In genomic region chr20:37342231-37343177, GRCh38 we compare ENCODE assay signal across 1 cellular context.
A peak's percentile ranks its signal among the peaks of the same experiment; 100 is the strongest.
TF ChIP-seq lines count a peak whose summit lies in the region.

No MANE protein-coding gene starts in this region.

TF ChIP-seq in HepG2, 621 proteins besides CTCF, POLR2A, EP300 and RAD21 (continued from another document and continues in another):
- no peak for TF ChIP-seq FOXO4 (CRISPR knock-in tag; conservative IDR thresholded peaks at IDR 0.05)
- peak; percentile 29 for TF ChIP-seq AGO1 (IDR thresholded peaks at IDR 0.05; ENCODE audit: low read depth, low read length, poor library complexity, severe bottlenecking)
- no peak for TF ChIP-seq EED (CRISPR knock-in tag; IDR thresholded peaks at IDR 0.05)
- TF ChIP-seq NFIC (IDR thresholded peaks at IDR 0.05; ENCODE audit: low read length): no peak
- peak; percentile 23; the same call in 1 of the 2 replicates for TF ChIP-seq ZNF567 (CRISPR knock-in tag; IDR thresholded peaks at IDR 0.05; ENCODE audit: borderline replicate concordance)
- TF ChIP-seq ZNF674 (CRISPR knock-in tag; IDR thresholded peaks at IDR 0.05; ENCODE audit: low read depth): no peak
- TF ChIP-seq MIER2 (CRISPR knock-in tag; IDR thresholded peaks at IDR 0.05): no peak
- TF ChIP-seq ZNF451 (CRISPR knock-in tag; IDR thresholded peaks at IDR 0.05): no peak
- no peak for TF ChIP-seq MEF2D (CRISPR knock-in tag; IDR thresholded peaks at IDR 0.05)
- no peak for TF ChIP-seq HNRNPK (IDR thresholded peaks at IDR 0.05; ENCODE audit: low read depth, low read length, poor library complexity, severe bottlenecking)
- TF ChIP-seq FOXP4 (CRISPR knock-in tag; IDR thresholded peaks at IDR 0.05): no peak; the same call in 1 of the 2 replicates
- 0 out of 2 replicates have a peak, but pooled peaks have one; percentile 26 for TF ChIP-seq ADNP (CRISPR knock-in tag; IDR thresholded peaks at IDR 0.05)
- TF ChIP-seq ZNF317 (CRISPR knock-in tag; IDR thresholded peaks at IDR 0.05): no peak
- TF ChIP-seq ZNF558 (CRISPR knock-in tag; IDR thresholded peaks at IDR 0.05; ENCODE audit: borderline replicate concordance): no peak
- TF ChIP-seq ZBTB42 (CRISPR knock-in tag; IDR thresholded peaks at IDR 0.05): no peak
- no peak for TF ChIP-seq SIX4 (CRISPR knock-in tag; IDR thresholded peaks at IDR 0.05)
- peak; percentile 55 for TF ChIP-seq ZNF687 (CRISPR knock-in tag; IDR thresholded peaks at IDR 0.05)
- 0 out of 2 replicates have a peak, but pooled peaks have one; percentile 31 for TF ChIP-seq ZNF12 (CRISPR knock-in tag; IDR thresholded peaks at IDR 0.05)
- TF ChIP-seq ZNF574 (CRISPR knock-in tag; IDR thresholded peaks at IDR 0.05): 0 out of 2 replicates have a peak, but pooled peaks have one; percentile 22
- TF ChIP-seq CEBPB (IDR thresholded peaks at IDR 0.05; ENCODE audit: borderline replicate concordance, low read depth, low read length): no peak
- no peak for TF ChIP-seq MXD3 (CRISPR knock-in tag; IDR thresholded peaks at IDR 0.05)
- TF ChIP-seq CREBL2 (CRISPR knock-in tag; IDR thresholded peaks at IDR 0.05; ENCODE audit: borderline replicate concordance): no peak
- TF ChIP-seq ZFP82 (CRISPR knock-in tag; IDR thresholded peaks at IDR 0.05; ENCODE audit: borderline replicate concordance): no peak
- TF ChIP-seq MAFK (conservative IDR thresholded peaks at IDR 0.05 in 1 of 2, IDR thresholded peaks at IDR 0.05 in 1 of 2; ENCODE audit: low read length in 2 of 2): no peak
- no peak for TF ChIP-seq ETS1 (CRISPR knock-in tag; IDR thresholded peaks at IDR 0.05)
- no peak for TF ChIP-seq ATF3 (CRISPR knock-in tag; IDR thresholded peaks at IDR 0.05)
- TF ChIP-seq ZNF850 (CRISPR knock-in tag; conservative IDR thresholded peaks at IDR 0.05): no peak
- TF ChIP-seq ZFP37 (CRISPR knock-in tag; IDR thresholded peaks at IDR 0.05; ENCODE audit: borderline replicate concordance): no peak
- TF ChIP-seq ZZZ3 (CRISPR knock-in tag; IDR thresholded peaks at IDR 0.05; ENCODE audit: borderline replicate concordance): no peak
- no peak for TF ChIP-seq CBX2 (IDR thresholded peaks at IDR 0.05; ENCODE audit: low read depth, low read length)
- no peak for TF ChIP-seq CBX2 (CRISPR knock-in tag; IDR thresholded peaks at IDR 0.05; ENCODE audit: low read depth)
- TF ChIP-seq ZBTB34 (CRISPR knock-in tag; IDR thresholded peaks at IDR 0.05): 0 out of 2 replicates have a peak, but pooled peaks have one; percentile 39
- TF ChIP-seq ARID5B (CRISPR knock-in tag; IDR thresholded peaks at IDR 0.05): no peak
- TF ChIP-seq ZNF432 (CRISPR knock-in tag; IDR thresholded peaks at IDR 0.05; ENCODE audit: borderline replicate concordance): no peak
- TF ChIP-seq ZFP36 (IDR thresholded peaks at IDR 0.05; ENCODE audit: borderline replicate concordance, low read depth, low read length, partially characterized antibody): no peak
- peak; percentile 12; the same call in 1 of the 2 replicates for TF ChIP-seq RXRA (CRISPR knock-in tag; IDR thresholded peaks at IDR 0.05)
- TF ChIP-seq ZNF205 (CRISPR knock-in tag; IDR thresholded peaks at IDR 0.05): no peak
- no peak for TF ChIP-seq DRAP1 (CRISPR knock-in tag; IDR thresholded peaks at IDR 0.05)
- TF ChIP-seq DNMT3B (CRISPR knock-in tag; conservative IDR thresholded peaks at IDR 0.05): no peak
- no peak for TF ChIP-seq RFXANK (CRISPR knock-in tag; IDR thresholded peaks at IDR 0.05)
